ENCODE assay signal across 9 cellular contexts in genomic region chr19:3056454-3057016, GRCh38. TPM values are rescaled to one million over a fixed set of nuclear protein-coding genes. Genes with fewer than 3 reads are reported as not detected.
A peak's percentile ranks its signal among the peaks of the same experiment; 100 is the strongest.
DNase-seq lines count a peak whose midpoint lies in the region; ATAC-seq and TF ChIP-seq lines count a peak whose summit lies in the region.
"Had no signal": no experiment of that assay in that cellular context is flagged by ENCODE, and none has a peak within 500 bp of the region (broad histone marks: within the 10 kb centered on the region; RNA-seq: fewer than 3 reads in every experiment).

No MANE protein-coding gene starts in this region.

- no peak overlapping the region for H3K4me3 ChIP-seq in esophagus (ENCODE audit: low read depth in 1 of 2, low read length in 2 of 2)
- no peak overlapping the region for H3K4me3 ChIP-seq in prostate gland

- intact Hi-C loops in prostate gland (cut with DNase I), result no loop called here

- TF ChIP-seq CTCF in prostate gland (IDR thresholded peaks at IDR 0.05), result no peak

- H3K9me3 ChIP-seq in esophagus (ENCODE audit: control insufficient read depth in 2 of 2, insufficient read depth in 1 of 2, low read depth in 1 of 2, low read length in 1 of 2) (no peaks in the 10 kb centered on the region), prostate gland (no peaks in the 10 kb centered on the region)
- H3K9me3 ChIP-seq: neutrophil had no signal

- peak overlapping the region; percentile 86 to 88 for H3K27ac ChIP-seq in esophagus (ENCODE audit: low read depth in 2 of 2, low read length in 1 of 2)
- peak overlapping the region; percentile 86 to 90 for H3K27ac ChIP-seq in prostate gland
- H3K27ac ChIP-seq: neutrophil had no signal

- DNase-seq in ELF-1 (ENCODE audit: low read depth, low spot score) (peak; percentile 58), NCI-H345 treated with DMSO at 0.1 percent for 48 hours (lab: John Stamatoyannopoulos, UW; ENCODE audit: unreplicated experiment) (peak; percentile 82), prostate gland (ENCODE audit: low spot score) (no peak), ACHN (no peak)
- DNase-seq: NCI-H524 treated with DMSO at 0.1 percent for 48 hours had no signal

- in situ Hi-C loops in ACHN (cut with HindIII; ENCODE audit: low pct_ligation_motif_present, low pct_unique_long_range_greater_than_20kb, low sequenced_read_pairs), result no loop called here

- H3K27me3 ChIP-seq in esophagus (ENCODE audit: control insufficient read depth in 1 of 2, insufficient read depth in 2 of 2, low read length in 2 of 2) (no peaks in the 10 kb centered on the region), prostate gland (replicated peaks; ENCODE audit: insufficient read depth) (no peaks in the 10 kb centered on the region)

- TF ChIP-seq POLR2A in prostate gland (IDR thresholded peaks at IDR 0.05), result no peak

- H3K36me3 ChIP-seq in esophagus (ENCODE audit: control insufficient read depth in 2 of 2, insufficient read depth in 2 of 2, low read length in 1 of 2), result peaks cover 6 to 46% of the 10 kb centered on the region in 2 donors
- peaks cover 0 to 4% of the 10 kb centered on the region in 2 donors for H3K36me3 ChIP-seq in prostate gland

- H3K4me1 ChIP-seq in esophagus (ENCODE audit: control insufficient read depth in 2 of 2, insufficient read depth in 2 of 2, low read length in 1 of 2), result peaks cover 4 to 28% of the 10 kb centered on the region in 2 donors
- H3K4me1 ChIP-seq in prostate gland (replicated peaks), result peaks cover 35% of the 10 kb centered on the region

- 42 to 44% methylated on average over 10 of the region's 10 CpGs for WGBS in esophagus, 2 donors
- 20% methylated on average over 10 of the region's 10 CpGs for WGBS in prostate gland

- no peak for ATAC-seq in GM18868 (IDR thresholded peaks at IDR 0.05; ENCODE audit: unreplicated experiment)
- no peak for ATAC-seq in HG03175 (IDR thresholded peaks at IDR 0.05; ENCODE audit: unreplicated experiment)

RNA-seq across cellular contexts. Expression of gene TLE5, which starts 5.8 kb away (rescaled TPM):
- 100 to 1,000 TPM; 356 to 578 TPM for polyA plus RNA-seq in esophagus
- 100 to 1,000 TPM; 546 to 767 TPM for total RNA-seq in prostate gland

RNA-seq across cellular contexts. Expression of gene TLE2, which starts 27.5 kb away (rescaled TPM):
- polyA plus RNA-seq in esophagus, result 10 to 100 TPM; 10.1 to 16.0 TPM
- 10 to 100 TPM; 61.9 to 82.1 TPM for total RNA-seq in prostate gland

RNA-seq across cellular contexts. Expression of gene GNA11, which starts 37.6 kb away (rescaled TPM):
- 10 to 100 TPM; 18.5 to 20.0 TPM for polyA plus RNA-seq in esophagus
- total RNA-seq in prostate gland, result 100 to 1,000 TPM in 1 of 2 donors, 10 to 100 TPM in 1; 61.3 to 117 TPM

Comparison
In these comparisons a context has a peak if more than half of its experiments do, and no peak if none do; other contexts are left out.
1. DNase-seq: peak in ELF-1 (single experiment) and NCI-H345 treated with DMSO at 0.1 percent for 48 hours (single experiment); none in prostate gland (single experiment) and ACHN (single experiment).